Comparison of ENCODE assay signal across 8 cellular contexts in genomic region chr10:22475857-22476600, GRCh38.
DNase-seq lines count a peak whose midpoint lies in the region; ATAC-seq and TF ChIP-seq lines count a peak whose summit lies in the region.

No MANE protein-coding gene starts in this region.

- H3K4me2 ChIP-seq in neural cell (ENCODE audit: low read length): peak overlapping the region; percentile 83

- H3K36me3 ChIP-seq in GM06990 (ENCODE audit: control insufficient read depth, insufficient read depth, low read length) (no peaks in the 10 kb centered on the region), endodermal cell (ENCODE audit: control insufficient read depth, insufficient read depth, low read length) (no peaks in the 10 kb centered on the region), neural cell (ENCODE audit: insufficient read depth, low read length) (no peaks in the 10 kb centered on the region), uterus (no peaks in the 10 kb centered on the region)

- peak; percentile 48 for TF ChIP-seq EP300 in neural cell (conservative IDR thresholded peaks at IDR 0.05; ENCODE audit: poor library complexity, severe bottlenecking)

- H3K27ac Mint-ChIP-seq in T-cell (peak overlapping the region in 1 of 2 donors; percentile 47), endodermal cell (no peak overlapping the region)

- peak; percentile 55 for TF ChIP-seq RAD21 in neural cell (conservative IDR thresholded peaks at IDR 0.05)

- peak overlapping the region; percentile 80 to 87 (median 83) for H3K4me3 Mint-ChIP-seq in T-cell
- H3K4me3 Mint-ChIP-seq in endodermal cell: peak overlapping the region; percentile 59

- no peak for TF ChIP-seq CTCF in GM06990 (IDR thresholded peaks at IDR 0.05; ENCODE audit: insufficient read depth, low read length, poor library complexity, severe bottlenecking)
- no peak for TF ChIP-seq CTCF in endodermal cell (conservative IDR thresholded peaks at IDR 0.05)
- no peak for TF ChIP-seq CTCF in neural cell (IDR thresholded peaks at IDR 0.05; ENCODE audit: poor library complexity, severe bottlenecking)
- TF ChIP-seq CTCF in uterus (IDR thresholded peaks at IDR 0.05): no peak

- no peaks in the 10 kb centered on the region for H3K9me2 ChIP-seq in neural cell (ENCODE audit: insufficient read depth, low read length)

- no peaks in the 10 kb centered on the region; the same call in 1 of the 2 replicates for H3K27me3 ChIP-seq in GM06990 (replicated peaks; ENCODE audit: control insufficient read depth, insufficient read depth, low read length)
- H3K27me3 ChIP-seq in endodermal cell (ENCODE audit: control insufficient read depth, insufficient read depth, low read length, poor library complexity, severe bottlenecking): peaks cover 96% of the 10 kb centered on the region
- H3K27me3 ChIP-seq in neural cell (ENCODE audit: insufficient read depth, low read depth, low read length): peaks cover 64% of the 10 kb centered on the region
- peaks cover 10 to 19% of the 10 kb centered on the region in 2 donors for H3K27me3 ChIP-seq in uterus

- H3K9me3 Mint-ChIP-seq in T-cell: no peaks in the 10 kb centered on the region
- no peaks in the 10 kb centered on the region for H3K9me3 Mint-ChIP-seq in endodermal cell

- peaks cover 56 to 58% of the 10 kb centered on the region in 2 donors for H3K27me3 Mint-ChIP-seq in T-cell
- H3K27me3 Mint-ChIP-seq in endodermal cell (ENCODE audit: insufficient read depth): peaks cover 93% of the 10 kb centered on the region

- no peak overlapping the region for H3K9ac ChIP-seq in endodermal cell (ENCODE audit: extremely low read depth, low read length, poor library complexity, severe bottlenecking)
- peak overlapping the region; percentile 67 for H3K9ac ChIP-seq in neural cell (ENCODE audit: low read length)

- no peaks in the 10 kb centered on the region for H3K9me3 ChIP-seq in endodermal cell (ENCODE audit: control insufficient read depth, low read length)
- H3K9me3 ChIP-seq in neural cell (ENCODE audit: low read length): no peaks in the 10 kb centered on the region
- no peaks in the 10 kb centered on the region for H3K9me3 ChIP-seq in uterus

- no peak for TF ChIP-seq POLR2A in uterus (IDR thresholded peaks at IDR 0.05)
- no peak for TF ChIP-seq POLR2A in GM18505 (IDR thresholded peaks at IDR 0.05; ENCODE audit: borderline replicate concordance, extremely low read depth, insufficient read depth, insufficient read length)

- WGBS in endodermal cell (ENCODE audit: insufficient coverage in 1 of 2, insufficient read length in 1 of 2), 2 experiments: 1 to 2% methylated on average over 11 to 85 of the region's 85 CpGs

- intact Hi-C loops in uterus (cut with DNase I; ENCODE audit: low total_unique reads): no loop called here

- H3K4me1 Mint-ChIP-seq in T-cell: peaks cover 9 to 18% (median 17%) of the 10 kb centered on the region in 3 donors
- peaks cover 7% of the 10 kb centered on the region for H3K4me1 Mint-ChIP-seq in endodermal cell

- H4K20me1 ChIP-seq in neural cell (ENCODE audit: insufficient read depth): no peaks in the 10 kb centered on the region

- H2AFZ ChIP-seq in neural cell (ENCODE audit: low read depth, low read length): peak overlapping the region; percentile 49

- CTCF ChIA-PET in T-cell (lab: Charles Lee): no interaction called here
- CTCF ChIA-PET in HEK293T (lab: Yijun Ruan, JAX): no interaction called here

- ATAC-seq in T-cell (replicated peaks in 1 of 4) (peak; percentile 32 to 42 (median 34)), HG03159 (IDR thresholded peaks at IDR 0.05; ENCODE audit: unreplicated experiment) (no peak), GM18505 (IDR thresholded peaks at IDR 0.05; ENCODE audit: unreplicated experiment) (no peak)

- H3K36me3 Mint-ChIP-seq in T-cell: no peaks in the 10 kb centered on the region
- no peaks in the 10 kb centered on the region for H3K36me3 Mint-ChIP-seq in endodermal cell (ENCODE audit: low read depth)

- H3K4me1 ChIP-seq in endodermal cell (ENCODE audit: control insufficient read depth, insufficient read depth, low read length): peaks cover 5% of the 10 kb centered on the region
- H3K4me1 ChIP-seq in uterus: peaks cover 0 to 3% of the 10 kb centered on the region in 2 donors

- POLR2A ChIA-PET in T-cell (lab: Charles Lee): no interaction called here
- POLR2A ChIA-PET in HEK293T (lab: Yijun Ruan, JAX): interaction anchor here (2.3 to 2.8 kb wide), 2 partner anchors 39 to 41 kb away, joined by 6 to 11 read pairs; no protein-coding TSS in a partner anchor

- H3K27ac ChIP-seq in endodermal cell (ENCODE audit: low read depth, low read length) (no peak overlapping the region), neural cell (ENCODE audit: low read length) (peak overlapping the region; percentile 46), uterus (no peak overlapping the region)

- no peaks in the 10 kb centered on the region for H3K79me2 ChIP-seq in neural cell (replicated peaks; ENCODE audit: insufficient read depth, low read length)

- no peaks in the 10 kb centered on the region for H3F3A ChIP-seq in neural cell (ENCODE audit: insufficient read depth, low read length, poor library complexity, severe bottlenecking)

- peak; percentile 54 for DNase-seq in GM06990 (ENCODE audit: extremely low read depth, insufficient read length)
- peak in 3 of 34 experiments; percentile 10 to 15 (median 14) for DNase-seq in T-cell
- DNase-seq in endodermal cell: no peak
- no peak for DNase-seq in uterus
- DNase-seq in HEK293T (ENCODE audit: extremely low spot score): no peak

- H3K4me3 ChIP-seq in GM06990 (replicated peaks; ENCODE audit: low read depth, low read length) (peak overlapping the region; percentile 61), endodermal cell (ENCODE audit: low read length) (peak overlapping the region; percentile 76), neural cell (ENCODE audit: low read length) (peak overlapping the region; percentile 72), uterus (peak overlapping the region; percentile 17 to 29)

TF ChIP-seq in neural cell, 6 proteins besides CTCF, POLR2A, EP300 and RAD21 (continues in another document):
- TF ChIP-seq SMC3 (conservative IDR thresholded peaks at IDR 0.05; ENCODE audit: poor library complexity): peak; percentile 56
- peak; percentile 55 for TF ChIP-seq TAF1 (IDR thresholded peaks at IDR 0.05; ENCODE audit: low read depth)
- TF ChIP-seq EZH2 (IDR thresholded peaks at IDR 0.05; ENCODE audit: borderline replicate concordance, insufficient read depth, low read length, poor library complexity, severe bottlenecking): no peak
- peak; percentile 67 for TF ChIP-seq MXI1 (conservative IDR thresholded peaks at IDR 0.05; ENCODE audit: poor library complexity, severe bottlenecking)
- peak; percentile 64 for TF ChIP-seq POLR2AphosphoS5 (IDR thresholded peaks at IDR 0.05)

TF ChIP-seq in HEK293T, 16 proteins besides CTCF, POLR2A, EP300 and RAD21:
- TF ChIP-seq BHLHE40 (IDR thresholded peaks at IDR 0.05; ENCODE audit: borderline replicate concordance) (no peak), LEF1 (IDR thresholded peaks at IDR 0.05; ENCODE audit: borderline replicate concordance) (no peak), CTBP1 (IDR thresholded peaks at IDR 0.05; ENCODE audit: borderline replicate concordance) (no peak), ARNT (IDR thresholded peaks at IDR 0.05) (no peak), PKNOX1 (IDR thresholded peaks at IDR 0.05) (no peak), ZNF384 (IDR thresholded peaks at IDR 0.05) (no peak)

Comparison
In these comparisons a context has a peak if more than half of its experiments do, and no peak if none do; other contexts are left out.
1. H3K4me3 ChIP-seq: peak in every context shown above with its lines; median percentile 76 in endodermal cell; 72 in neural cell; 61 in GM06990; 23 in uterus.
2. ATAC-seq: peak in T-cell (4 of 4); none in HG03159 (single experiment) and GM18505 (single experiment).